8 cellular contexts compared by ENCODE assay signal in genomic region chr22:22061085-22062077, GRCh38.
DNase-seq lines count a peak whose midpoint lies in the region; ATAC-seq and TF ChIP-seq lines count a peak whose summit lies in the region.

No MANE protein-coding gene starts in this region.

- TF ChIP-seq CTCF in epithelial cell of esophagus (IDR thresholded peaks at IDR 0.05; ENCODE audit: insufficient read depth, low read depth, low read length, missing control alignments), result peak; percentile 35

- no peak for ATAC-seq in GM18858 (IDR thresholded peaks at IDR 0.05; ENCODE audit: unreplicated experiment)

- peak; percentile 22 for DNase-seq in EL
- peak; percentile 85 for DNase-seq in NCI-H2171 treated with DMSO at 0.1 percent for 48 hours (lab: John Stamatoyannopoulos, UW)
- DNase-seq in epithelial cell of esophagus (ENCODE audit: low read depth), result peak; percentile 45
- DNase-seq in pons (ENCODE audit: low spot score), result peak; percentile 46
- DNase-seq in activated CD4-positive, alpha-beta T cell treated with anti-CD3 and anti-CD28 coated beads, Interleukin-2, amount 50 U/mL, for 4 hours, result no peak
- DNase-seq in COLO668 (lab: John Stamatoyannopoulos, UW; ENCODE audit: unreplicated experiment), result no peak
- no peak for DNase-seq in posterior vena cava (ENCODE audit: low spot score)

- no peak overlapping the region for H3K4me3 ChIP-seq in epithelial cell of esophagus (ENCODE audit: low read length)

- intact Hi-C loops in posterior vena cava (cut with DNase I), result no loop called here

Comparison
In these comparisons a context has a peak if more than half of its experiments do, and no peak if none do; other contexts are left out.
1. DNase-seq: peak in EL (single experiment), NCI-H2171 treated with DMSO at 0.1 percent for 48 hours (single experiment), epithelial cell of esophagus (single experiment) and pons (single experiment); none in activated CD4-positive, alpha-beta T cell treated with anti-CD3 and anti-CD28 coated beads, Interleukin-2, amount 50 U/mL, for 4 hours (0 of 2), COLO668 (single experiment) and posterior vena cava (single experiment).